ENCODE assay signal across 11 cellular contexts in the genomic region with DNA sequence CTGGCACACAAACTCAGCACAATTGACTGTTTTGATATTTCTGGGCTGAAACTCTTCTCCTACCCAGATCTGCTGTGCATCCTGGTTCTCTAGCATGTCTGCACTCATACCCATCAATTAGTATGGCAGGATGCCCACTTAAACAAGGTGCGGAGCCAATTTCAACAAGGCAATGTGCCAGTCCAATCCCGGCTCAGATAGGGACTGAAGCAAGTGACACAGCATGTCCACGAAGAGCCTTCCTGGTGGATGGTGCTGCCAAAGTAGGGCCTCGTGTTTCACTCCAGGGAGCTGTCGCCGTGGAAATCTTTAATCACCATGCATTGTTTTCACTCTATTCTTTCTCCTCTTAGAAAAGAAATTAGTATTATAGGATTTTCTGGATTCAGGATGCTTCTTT. TPM values are rescaled to one million over a fixed set of nuclear protein-coding genes. Genes with fewer than 3 reads are reported as not detected.
DNase-seq lines count a peak whose midpoint lies in the region; ATAC-seq and TF ChIP-seq lines count a peak whose summit lies in the region.
"Had no signal": no experiment of that assay in that cellular context is flagged by ENCODE, and none has a peak within 500 bp of the region (broad histone marks: within the 10 kb centered on the region; RNA-seq: fewer than 3 reads in every experiment).

No MANE protein-coding gene starts in this region.

- H3K9ac ChIP-seq in adipocyte (ENCODE audit: low read length) (no peak overlapping the region), subcutaneous abdominal adipose tissue (ENCODE audit: low read length in 5 of 5) (no peak overlapping the region)

- DNase-seq in NCI-H1694 treated with DMSO at 0.1 percent for 48 hours (lab: John Stamatoyannopoulos, UW): peak; percentile 89
- peak; percentile 44 for DNase-seq in adipocyte (ENCODE audit: low read depth)
- DNase-seq in Right ventricle myocardium superior: no peak
- DNase-seq in GM13976 (ENCODE audit: low spot score): no peak
- no peak for DNase-seq in activated T-cell treated with anti-CD3 and anti-CD28 coated beads, Interleukin-2, amount 50 U/mL, for 1 hour
- DNase-seq in AML-193 (lab: John Stamatoyannopoulos, UW): no peak
- DNase-seq: activated CD4-positive, alpha-beta T cell treated with anti-CD3 and anti-CD28 coated beads, Interleukin-2, amount 50 U/mL, for 4 hours; adrenal gland; foreskin keratinocyte had no signal

- intact Hi-C loops in Right ventricle myocardium superior (cut with DNase I): no loop called here

- ATAC-seq in Right ventricle myocardium superior (ENCODE audit: poor library complexity): peak; percentile 68
- no peak for ATAC-seq in HG02623 (IDR thresholded peaks at IDR 0.05; ENCODE audit: unreplicated experiment)
- ATAC-seq: foreskin keratinocyte had no signal

- peaks cover 4% of the 10 kb centered on the region for H3K27me3 ChIP-seq in adipocyte (replicated peaks; ENCODE audit: control insufficient read depth, insufficient read depth, low read length)
- H3K27me3 ChIP-seq in subcutaneous abdominal adipose tissue (ENCODE audit: control insufficient read depth in 5 of 5, insufficient read depth in 4 of 5, low read length in 5 of 5): no peaks in the 10 kb centered on the region
- H3K27me3 ChIP-seq: adrenal gland, foreskin keratinocyte had no signal

- H3K4me1 ChIP-seq in adipocyte (ENCODE audit: control insufficient read depth, insufficient read depth, low read length): peaks cover 20% of the 10 kb centered on the region
- peaks cover 0 to 32% (median 14%) of the 10 kb centered on the region in 5 donors for H3K4me1 ChIP-seq in subcutaneous abdominal adipose tissue (ENCODE audit: control insufficient read depth in 5 of 5, insufficient read depth in 5 of 5, low read length in 5 of 5)
- H3K4me1 ChIP-seq: adrenal gland, foreskin keratinocyte had no signal

- H3K36me3 ChIP-seq in adipocyte (ENCODE audit: control insufficient read depth, insufficient read depth, low read length, severe bottlenecking) (no peaks in the 10 kb centered on the region), subcutaneous abdominal adipose tissue (ENCODE audit: control insufficient read depth in 5 of 5, insufficient read depth in 5 of 5, low read length in 5 of 5) (no peaks in the 10 kb centered on the region)
- H3K36me3 ChIP-seq: adrenal gland had no signal

- H3K4me3 ChIP-seq in adipocyte (ENCODE audit: low read length): no peak overlapping the region
- H3K4me3 ChIP-seq in subcutaneous abdominal adipose tissue (ENCODE audit: low read depth in 1 of 5, low read length in 5 of 5): no peak overlapping the region
- H3K4me3 ChIP-seq: adrenal gland had no signal

- H3K27ac ChIP-seq in subcutaneous abdominal adipose tissue (ENCODE audit: low read depth, low read length): peak overlapping the region; percentile 31
- H3K27ac ChIP-seq: adrenal gland, foreskin keratinocyte had no signal

- H3K9me3 ChIP-seq in adipocyte (ENCODE audit: control insufficient read depth, low read length): no peaks in the 10 kb centered on the region
- H3K9me3 ChIP-seq in subcutaneous abdominal adipose tissue (ENCODE audit: control insufficient read depth in 5 of 5, low read length in 5 of 5): no peaks in the 10 kb centered on the region
- H3K9me3 ChIP-seq: adrenal gland had no signal

- in situ Hi-C loops in GM13976 (cut with MboI; ENCODE audit: low sequenced_read_pairs, unreplicated experiment): no loop called here

- TF ChIP-seq CTCF in GM13976 (IDR thresholded peaks at IDR 0.05; ENCODE audit: borderline replicate concordance, control extremely low read depth, extremely low read depth, insufficient read depth, missing control alignments): no peak

RNA-seq across cellular contexts. Expression of a gene that starts 40.8 kb away (rescaled TPM):
- 11.8 TPM for total RNA-seq in Right ventricle myocardium superior

Comparison
In these comparisons a context has a peak if more than half of its experiments do, and no peak if none do; other contexts are left out.
1. DNase-seq: peak in NCI-H1694 treated with DMSO at 0.1 percent for 48 hours (single experiment) and adipocyte (single experiment); none in Right ventricle myocardium superior (single experiment), GM13976 (single experiment), activated T-cell treated with anti-CD3 and anti-CD28 coated beads, Interleukin-2, amount 50 U/mL, for 1 hour (single experiment) and AML-193 (0 of 2).